In genomic region chrY:7516268-7516667, GRCh38 we compare ENCODE assay signal across 9 cellular contexts.
"Had no signal": no experiment of that assay in that cellular context is flagged by ENCODE, and none has a peak within 500 bp of the region (broad histone marks: within the 10 kb centered on the region; RNA-seq: fewer than 3 reads in every experiment).

No MANE protein-coding gene starts in this region.

- DNase-seq: H9, HCEC 1CT, IMR-90, KG1 had no signal

- H2AFZ ChIP-seq: GM23338 had no signal

- ATAC-seq: GM23338, K562 had no signal

- FAIRE-seq: H1, H54, HTR-8/SVneo, K562 had no signal

- H3K4me3 ChIP-seq: GM23338, K562 had no signal

- H3K4me2 ChIP-seq: GM23338 had no signal
